In the genomic region with DNA sequence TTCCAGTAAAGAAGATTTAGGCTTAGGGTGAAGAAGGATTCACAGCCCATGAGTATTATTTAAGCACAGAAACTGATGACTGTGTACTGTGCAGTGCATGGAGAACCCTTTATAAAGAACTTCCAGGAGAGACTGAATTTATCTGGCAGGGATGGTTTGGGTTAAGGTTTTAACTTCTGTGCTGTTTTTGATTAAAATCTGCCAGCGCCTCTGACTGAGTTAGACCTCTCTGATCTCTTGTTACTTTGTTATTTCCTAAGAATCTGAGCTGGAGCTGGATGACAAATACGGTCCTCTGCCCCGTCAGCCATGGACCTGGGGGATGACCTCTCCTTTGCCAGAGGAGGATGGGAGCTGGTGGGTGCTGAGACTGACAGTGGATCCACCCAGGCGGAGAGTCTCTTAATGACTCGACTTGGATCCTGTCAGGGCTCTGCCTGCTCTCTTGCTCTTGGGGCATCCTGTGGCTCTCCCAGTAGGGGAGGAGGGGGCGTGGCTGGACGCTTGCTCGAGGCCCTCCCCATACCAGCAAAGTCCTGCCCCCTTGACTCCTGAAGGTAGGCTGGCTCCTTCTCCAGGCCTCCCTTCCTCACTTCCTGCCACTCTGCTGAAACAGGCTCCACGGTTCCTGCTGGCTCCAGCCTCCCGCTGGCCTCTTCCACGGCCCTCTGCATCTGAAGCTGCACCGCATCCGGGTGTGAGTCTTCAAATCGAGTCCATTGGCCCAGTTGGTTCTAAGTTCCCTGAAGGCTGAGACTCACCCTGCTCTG, we compare ENCODE assay signal across 8 cellular contexts. TPM values are rescaled to one million over a fixed set of nuclear protein-coding genes. Genes with fewer than 3 reads are reported as not detected.
DNase-seq lines count a peak whose midpoint lies in the region; ATAC-seq, FAIRE-seq and TF ChIP-seq lines count a peak whose summit lies in the region.

No MANE protein-coding gene starts in this region.

- H3K4me1 Mint-ChIP-seq in activated T-cell treated with anti-CD3 and anti-CD28 coated beads, Interleukin-2, amount 50 U/mL, for 4 hours (ENCODE audit: low read depth), result no peaks in the 10 kb centered on the region

- no peak overlapping the region for H3K4me3 Mint-ChIP-seq in activated T-cell treated with anti-CD3 and anti-CD28 coated beads, Interleukin-2, amount 50 U/mL, for 4 hours

- no peak for TF ChIP-seq CTCF in omental fat pad (IDR thresholded peaks at IDR 0.05)

- DNase-seq in DMS53 (lab: John Stamatoyannopoulos, UW) (peak; percentile 98), NCI-H510A (lab: John Stamatoyannopoulos, UW) (peak; percentile 95), fibroblast of gingiva (ENCODE audit: low read depth) (peak; percentile 92), omental fat pad (ENCODE audit: low spot score) (peak; percentile 45), GM12891 (ENCODE audit: insufficient read length, low spot score) (no peak), DMS79 treated with DMSO at 0.1 percent for 48 hours (lab: John Stamatoyannopoulos, UW) (no peak), NCI-H2081 treated with DMSO at 0.1 percent for 48 hours (lab: John Stamatoyannopoulos, UW) (no peak)
- DNase-seq in activated T-cell treated with anti-CD3 and anti-CD28 coated beads, Interleukin-2, amount 50 U/mL, for 4 hours, result no peak

- H3K27me3 Mint-ChIP-seq in activated T-cell treated with anti-CD3 and anti-CD28 coated beads, Interleukin-2, amount 50 U/mL, for 4 hours (ENCODE audit: low read depth), result no peaks in the 10 kb centered on the region

- FAIRE-seq in GM12891 (lab: Jason Lieb, UNC), result no peak

- TF ChIP-seq POLR2A in GM12891 (IDR thresholded peaks at IDR 0.05; ENCODE audit: low read depth, low read length), result no peak

- no peaks in the 10 kb centered on the region for H3K9me3 Mint-ChIP-seq in activated T-cell treated with anti-CD3 and anti-CD28 coated beads, Interleukin-2, amount 50 U/mL, for 4 hours

- H3K36me3 Mint-ChIP-seq in activated T-cell treated with anti-CD3 and anti-CD28 coated beads, Interleukin-2, amount 50 U/mL, for 4 hours (ENCODE audit: insufficient read depth), result no peaks in the 10 kb centered on the region

- ATAC-seq in omental fat pad (ENCODE audit: low FRiP score), result peak; percentile 90
- ATAC-seq in activated T-cell treated with anti-CD3 and anti-CD28 coated beads, Interleukin-2, amount 50 U/mL, for 4 hours, result no peak

TF ChIP-seq in GM12891, 5 proteins besides CTCF, POLR2A, EP300 and RAD21:
- TF ChIP-seq PAX5 (IDR thresholded peaks at IDR 0.05; ENCODE audit: insufficient read depth, low read length, severe bottlenecking) (no peak), POLR2AphosphoS5 (IDR thresholded peaks at IDR 0.05; ENCODE audit: low read depth, low read length) (no peak), POU2F2 (IDR thresholded peaks at IDR 0.05; ENCODE audit: low read depth, low read length) (no peak), TAF1 (IDR thresholded peaks at IDR 0.05; ENCODE audit: low read depth, low read length) (no peak), SPI1 (IDR thresholded peaks at IDR 0.05; ENCODE audit: low read depth, low read length) (no peak)

RNA-seq across cellular contexts. Expression of gene MAP3K14, which starts 24.8 kb away (rescaled TPM):
- total RNA-seq in omental fat pad, result 10 to 100 TPM in 2 of 4 donors, 1 to 10 TPM in 2; 5.4 to 15.9 (median 12.6) TPM
- 12.4 TPM for polyA plus RNA-seq in GM12891 (2012; ENCODE audit: low read depth, missing spikeins)
- total RNA-seq in activated T-cell treated with anti-CD3 and anti-CD28 coated beads, Interleukin-2, amount 50 U/mL, for 4 hours, result 10 to 100 TPM; 76.3 to 88.2 (median 85.8) TPM

Comparison
In these comparisons a context has a peak if more than half of its experiments do, and no peak if none do; other contexts are left out.
1. DNase-seq: peak in DMS53 (single experiment), NCI-H510A (single experiment), fibroblast of gingiva (single experiment) and omental fat pad (single experiment); none in GM12891 (single experiment), DMS79 treated with DMSO at 0.1 percent for 48 hours (single experiment), activated T-cell treated with anti-CD3 and anti-CD28 coated beads, Interleukin-2, amount 50 U/mL, for 4 hours (single experiment) and NCI-H2081 treated with DMSO at 0.1 percent for 48 hours (single experiment).
2. RNA of gene MAP3K14, which starts 24.8 kb away (total RNA-seq): 76.3 to 88.2 TPM in activated T-cell treated with anti-CD3 and anti-CD28 coated beads, Interleukin-2, amount 50 U/mL, for 4 hours; 5.4 to 15.9 TPM in omental fat pad; every median in the first group is over 4 times any median in the second.